In the genomic region with DNA sequence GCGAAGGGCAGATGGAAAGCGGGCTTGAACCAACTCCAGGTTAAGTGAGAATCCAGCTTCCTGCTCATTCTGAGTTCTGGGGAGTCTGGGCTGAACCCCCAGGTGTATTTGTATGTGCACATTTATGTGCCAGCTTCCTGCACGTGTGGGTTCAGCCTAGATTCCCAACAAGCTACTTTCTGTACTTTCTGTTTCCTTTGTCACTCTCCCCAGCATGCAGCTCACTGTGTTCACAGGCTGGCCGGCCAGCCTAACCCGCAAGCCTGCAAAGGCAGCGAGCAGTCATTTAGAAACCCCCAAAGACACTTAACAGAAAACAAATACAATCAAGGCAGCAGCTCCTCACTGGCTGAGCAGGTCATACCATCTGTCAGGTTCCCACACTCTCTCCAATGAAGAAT, we compare ENCODE assay signal across 1 cellular context.
TF ChIP-seq lines count a peak whose summit lies in the region.

No MANE protein-coding gene starts in this region.

TF ChIP-seq in GM12878, 131 proteins besides CTCF, POLR2A, EP300 and RAD21 (continued from another document):
- TF ChIP-seq, protein P1, sequence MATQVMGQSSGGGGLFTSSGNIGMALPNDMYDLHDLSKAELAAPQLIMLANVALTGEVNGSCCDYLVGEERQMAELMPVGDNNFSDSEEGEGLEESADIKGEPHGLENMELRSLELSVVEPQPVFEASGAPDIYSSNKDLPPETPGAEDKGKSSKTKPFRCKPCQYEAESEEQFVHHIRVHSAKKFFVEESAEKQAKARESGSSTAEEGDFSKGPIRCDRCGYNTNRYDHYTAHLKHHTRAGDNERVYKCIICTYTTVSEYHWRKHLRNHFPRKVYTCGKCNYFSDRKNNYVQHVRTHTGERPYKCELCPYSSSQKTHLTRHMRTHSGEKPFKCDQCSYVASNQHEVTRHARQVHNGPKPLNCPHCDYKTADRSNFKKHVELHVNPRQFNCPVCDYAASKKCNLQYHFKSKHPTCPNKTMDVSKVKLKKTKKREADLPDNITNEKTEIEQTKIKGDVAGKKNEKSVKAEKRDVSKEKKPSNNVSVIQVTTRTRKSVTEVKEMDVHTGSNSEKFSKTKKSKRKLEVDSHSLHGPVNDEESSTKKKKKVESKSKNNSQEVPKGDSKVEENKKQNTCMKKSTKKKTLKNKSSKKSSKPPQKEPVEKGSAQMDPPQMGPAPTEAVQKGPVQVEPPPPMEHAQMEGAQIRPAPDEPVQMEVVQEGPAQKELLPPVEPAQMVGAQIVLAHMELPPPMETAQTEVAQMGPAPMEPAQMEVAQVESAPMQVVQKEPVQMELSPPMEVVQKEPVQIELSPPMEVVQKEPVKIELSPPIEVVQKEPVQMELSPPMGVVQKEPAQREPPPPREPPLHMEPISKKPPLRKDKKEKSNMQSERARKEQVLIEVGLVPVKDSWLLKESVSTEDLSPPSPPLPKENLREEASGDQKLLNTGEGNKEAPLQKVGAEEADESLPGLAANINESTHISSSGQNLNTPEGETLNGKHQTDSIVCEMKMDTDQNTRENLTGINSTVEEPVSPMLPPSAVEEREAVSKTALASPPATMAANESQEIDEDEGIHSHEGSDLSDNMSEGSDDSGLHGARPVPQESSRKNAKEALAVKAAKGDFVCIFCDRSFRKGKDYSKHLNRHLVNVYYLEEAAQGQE (IDR thresholded peaks at IDR 0.05; ENCODE audit: low read depth, low read length) = no peak
- TF ChIP-seq SMAD5 (IDR thresholded peaks at IDR 0.05; ENCODE audit: low read depth) = no peak
- TF ChIP-seq CBX5 (IDR thresholded peaks at IDR 0.05; ENCODE audit: low read depth) = peak; percentile 77
- TF ChIP-seq BCL11A (IDR thresholded peaks at IDR 0.05; ENCODE audit: low read depth, low read length) = peak; percentile 85
- TF ChIP-seq, protein P2, sequence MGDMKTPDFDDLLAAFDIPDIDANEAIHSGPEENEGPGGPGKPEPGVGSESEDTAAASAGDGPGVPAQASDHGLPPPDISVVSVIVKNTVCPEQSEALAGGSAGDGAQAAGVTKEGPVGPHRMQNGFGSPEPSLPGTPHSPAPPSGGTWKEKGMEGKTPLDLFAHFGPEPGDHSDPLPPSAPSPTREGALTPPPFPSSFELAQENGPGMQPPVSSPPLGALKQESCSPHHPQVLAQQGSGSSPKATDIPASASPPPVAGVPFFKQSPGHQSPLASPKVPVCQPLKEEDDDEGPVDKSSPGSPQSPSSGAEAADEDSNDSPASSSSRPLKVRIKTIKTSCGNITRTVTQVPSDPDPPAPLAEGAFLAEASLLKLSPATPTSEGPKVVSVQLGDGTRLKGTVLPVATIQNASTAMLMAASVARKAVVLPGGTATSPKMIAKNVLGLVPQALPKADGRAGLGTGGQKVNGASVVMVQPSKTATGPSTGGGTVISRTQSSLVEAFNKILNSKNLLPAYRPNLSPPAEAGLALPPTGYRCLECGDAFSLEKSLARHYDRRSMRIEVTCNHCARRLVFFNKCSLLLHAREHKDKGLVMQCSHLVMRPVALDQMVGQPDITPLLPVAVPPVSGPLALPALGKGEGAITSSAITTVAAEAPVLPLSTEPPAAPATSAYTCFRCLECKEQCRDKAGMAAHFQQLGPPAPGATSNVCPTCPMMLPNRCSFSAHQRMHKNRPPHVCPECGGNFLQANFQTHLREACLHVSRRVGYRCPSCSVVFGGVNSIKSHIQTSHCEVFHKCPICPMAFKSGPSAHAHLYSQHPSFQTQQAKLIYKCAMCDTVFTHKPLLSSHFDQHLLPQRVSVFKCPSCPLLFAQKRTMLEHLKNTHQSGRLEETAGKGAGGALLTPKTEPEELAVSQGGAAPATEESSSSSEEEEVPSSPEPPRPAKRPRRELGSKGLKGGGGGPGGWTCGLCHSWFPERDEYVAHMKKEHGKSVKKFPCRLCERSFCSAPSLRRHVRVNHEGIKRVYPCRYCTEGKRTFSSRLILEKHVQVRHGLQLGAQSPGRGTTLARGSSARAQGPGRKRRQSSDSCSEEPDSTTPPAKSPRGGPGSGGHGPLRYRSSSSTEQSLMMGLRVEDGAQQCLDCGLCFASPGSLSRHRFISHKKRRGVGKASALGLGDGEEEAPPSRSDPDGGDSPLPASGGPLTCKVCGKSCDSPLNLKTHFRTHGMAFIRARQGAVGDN (IDR thresholded peaks at IDR 0.05) = peak; percentile 88
- no peak for TF ChIP-seq CREB1 (IDR thresholded peaks at IDR 0.05; ENCODE audit: low read depth)
- no peak for TF ChIP-seq NRF1 (conservative IDR thresholded peaks at IDR 0.05; ENCODE audit: low read depth, low read length)
- TF ChIP-seq, protein P3, sequence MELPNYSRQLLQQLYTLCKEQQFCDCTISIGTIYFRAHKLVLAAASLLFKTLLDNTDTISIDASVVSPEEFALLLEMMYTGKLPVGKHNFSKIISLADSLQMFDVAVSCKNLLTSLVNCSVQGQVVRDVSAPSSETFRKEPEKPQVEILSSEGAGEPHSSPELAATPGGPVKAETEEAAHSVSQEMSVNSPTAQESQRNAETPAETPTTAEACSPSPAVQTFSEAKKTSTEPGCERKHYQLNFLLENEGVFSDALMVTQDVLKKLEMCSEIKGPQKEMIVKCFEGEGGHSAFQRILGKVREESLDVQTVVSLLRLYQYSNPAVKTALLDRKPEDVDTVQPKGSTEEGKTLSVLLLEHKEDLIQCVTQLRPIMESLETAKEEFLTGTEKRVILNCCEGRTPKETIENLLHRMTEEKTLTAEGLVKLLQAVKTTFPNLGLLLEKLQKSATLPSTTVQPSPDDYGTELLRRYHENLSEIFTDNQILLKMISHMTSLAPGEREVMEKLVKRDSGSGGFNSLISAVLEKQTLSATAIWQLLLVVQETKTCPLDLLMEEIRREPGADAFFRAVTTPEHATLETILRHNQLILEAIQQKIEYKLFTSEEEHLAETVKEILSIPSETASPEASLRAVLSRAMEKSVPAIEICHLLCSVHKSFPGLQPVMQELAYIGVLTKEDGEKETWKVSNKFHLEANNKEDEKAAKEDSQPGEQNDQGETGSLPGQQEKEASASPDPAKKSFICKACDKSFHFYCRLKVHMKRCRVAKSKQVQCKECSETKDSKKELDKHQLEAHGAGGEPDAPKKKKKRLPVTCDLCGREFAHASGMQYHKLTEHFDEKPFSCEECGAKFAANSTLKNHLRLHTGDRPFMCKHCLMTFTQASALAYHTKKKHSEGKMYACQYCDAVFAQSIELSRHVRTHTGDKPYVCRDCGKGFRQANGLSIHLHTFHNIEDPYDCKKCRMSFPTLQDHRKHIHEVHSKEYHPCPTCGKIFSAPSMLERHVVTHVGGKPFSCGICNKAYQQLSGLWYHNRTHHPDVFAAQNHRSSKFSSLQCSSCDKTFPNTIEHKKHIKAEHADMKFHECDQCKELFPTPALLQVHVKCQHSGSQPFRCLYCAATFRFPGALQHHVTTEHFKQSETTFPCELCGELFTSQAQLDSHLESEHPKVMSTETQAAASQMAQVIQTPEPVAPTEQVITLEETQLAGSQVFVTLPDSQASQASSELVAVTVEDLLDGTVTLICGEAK (IDR thresholded peaks at IDR 0.05; ENCODE audit: borderline replicate concordance) = no peak
- TF ChIP-seq FOS (IDR thresholded peaks at IDR 0.05; ENCODE audit: borderline replicate concordance, extremely low read depth, insufficient read length) = no peak
